In genomic region chr5:154706416-154706815, GRCh38 we compare ENCODE assay signal across 5 cellular contexts.
"Had no signal": no experiment of that assay in that cellular context is flagged by ENCODE, and none has a peak within 500 bp of the region (broad histone marks: within the 10 kb centered on the region; RNA-seq: fewer than 3 reads in every experiment).

No MANE protein-coding gene starts in this region.

- H3K27ac Mint-ChIP-seq: IgD-negative memory B cell had no signal

- H3K27me3 Mint-ChIP-seq: IgD-negative memory B cell had no signal

- H3K36me3 Mint-ChIP-seq: IgD-negative memory B cell had no signal

- H3K9me3 Mint-ChIP-seq: IgD-negative memory B cell had no signal

- H3K4me3 Mint-ChIP-seq: IgD-negative memory B cell had no signal

- ATAC-seq: HepG2 had no signal

- DNase-seq: GM23248, KBM-7 had no signal

- H3K4me3 ChIP-seq: GM23248, HAP-1 had no signal
